8 cellular contexts compared by ENCODE assay signal in genomic region chr7:92135490-92135889, GRCh38. TPM values are rescaled to one million over a fixed set of nuclear protein-coding genes. Genes with fewer than 3 reads are reported as not detected.
DNase-seq lines count a peak whose midpoint lies in the region; ATAC-seq, FAIRE-seq and TF ChIP-seq lines count a peak whose summit lies in the region.

No MANE protein-coding gene starts in this region.

- no peaks in the 10 kb centered on the region for H3K9me3 Mint-ChIP-seq in mesothelial cell of epicardium

- H3K23ac ChIP-seq in IMR-90 (ENCODE audit: low read depth, low read length), result 0 out of 2 replicates have a peak overlapping the region, but pooled peaks have one; percentile 37

- no peak overlapping the region for H4K5ac ChIP-seq in IMR-90 (ENCODE audit: low read depth, low read length)

- H3K27ac Mint-ChIP-seq in mesothelial cell of epicardium, result peak overlapping the region; percentile 100

- H4K20me1 ChIP-seq in IMR-90 (ENCODE audit: insufficient read depth, low read length), result peaks cover 5% of the 10 kb centered on the region; the same call in 1 of the 2 replicates

- DNase-seq in A549 (ENCODE audit: low read depth in 1 of 2, low spot score in 1 of 2) (no peak), IMR-90 (no peak), brain microvascular endothelial cell (no peak), mesothelial cell of epicardium (ENCODE audit: low spot score in 2 of 2, unreplicated experiment in 2 of 2) (no peak), left colon (no peak)
- DNase-seq in stimulated activated naive CD4-positive, alpha-beta T cell (lab: John Stamatoyannopoulos, UW), result no peak

- POLR2A ChIA-PET in A549 (lab: Yijun Ruan, JAX) (interaction anchor here (1.6 kb wide), 1 partner anchor 110 kb away, joined by 7 read pairs; the partner anchor contains the start of genes ANKIB1 and KRIT1), IMR-90 (lab: Charles Lee; ENCODE audit: unreplicated experiment) (no interaction called here)

- no peak overlapping the region for H3K14ac ChIP-seq in IMR-90 (replicated peaks; ENCODE audit: low read depth, low read length)

- peak overlapping the region; percentile 79 for H3K4me2 ChIP-seq in A549
- H3K4me2 ChIP-seq in IMR-90 (ENCODE audit: low read depth, low read length), result no peak overlapping the region

- peaks cover 48% of the 10 kb centered on the region for H3K4me1 Mint-ChIP-seq in mesothelial cell of epicardium

- H2BK15ac ChIP-seq in IMR-90 (ENCODE audit: low read depth, low read length), result no peak overlapping the region

- 0 out of 2 replicates have a peak overlapping the region, but pooled peaks have one; percentile 7 for H2AK5ac ChIP-seq in IMR-90 (ENCODE audit: low read depth, low read length)

- H3K36me3 ChIP-seq in IMR-90 (ENCODE audit: control insufficient read depth, insufficient read depth, low read length) (no peaks in the 10 kb centered on the region), brain microvascular endothelial cell (replicated peaks) (peaks cover 6% of the 10 kb centered on the region)

- dilution Hi-C loops in IMR-90 (cut with HindIII; ENCODE audit: low sequenced_read_pairs, unreplicated experiment), result no loop called here

- in situ Hi-C loops in IMR-90 (cut with MboI; ENCODE audit: low sequenced_read_pairs), result no loop called here
- in situ Hi-C loops in brain microvascular endothelial cell (cut with HindIII; ENCODE audit: low pct_ligation_motif_present, low sequenced_read_pairs), result no loop called here

- H2AK9ac ChIP-seq in IMR-90 (replicated peaks; ENCODE audit: low read depth, low read length, poor library complexity), result no peak overlapping the region

- TF ChIP-seq RAD21 in A549 (conservative IDR thresholded peaks at IDR 0.05 in 1 of 2, IDR thresholded peaks at IDR 0.05 in 1 of 2), result no peak
- no peak for TF ChIP-seq RAD21 in IMR-90 (IDR thresholded peaks at IDR 0.05; ENCODE audit: low read length)

- no peak overlapping the region for H2BK5ac ChIP-seq in IMR-90 (ENCODE audit: low read depth, low read length, poor library complexity, severe bottlenecking)

- peaks cover 6 to 30% of the 10 kb centered on the region in 2 experiments for H3K79me1 ChIP-seq in IMR-90 (ENCODE audit: low read depth in 1 of 2, low read length in 2 of 2)

- no peak overlapping the region for H3K56ac ChIP-seq in IMR-90 (ENCODE audit: extremely low read depth, insufficient read depth, low read length)

- intact Hi-C loops in IMR-90 (cut with micrococcal nuclease) (loop anchor here (10.0 kb wide), 1 partner anchor 251 kb away; the partner anchor contains the start of gene MTERF1), left colon (cut with DNase I, micrococcal nuclease) (no loop called here)

- H3K27me3 ChIP-seq in IMR-90 (ENCODE audit: control insufficient read depth, insufficient read depth, low read length) (no peaks in the 10 kb centered on the region), brain microvascular endothelial cell (replicated peaks) (no peaks in the 10 kb centered on the region)

- 0 out of 2 replicates have a peak overlapping the region, but pooled peaks have one; percentile 15 for H3K4ac ChIP-seq in IMR-90 (ENCODE audit: low read depth, low read length)

- TF ChIP-seq EP300 in A549 (IDR thresholded peaks at IDR 0.05), result no peak

- H3K4me3 Mint-ChIP-seq in mesothelial cell of epicardium, result peak overlapping the region; percentile 97

- no peak for TF ChIP-seq POLR2A in A549 (IDR thresholded peaks at IDR 0.05; ENCODE audit: low read length)
- TF ChIP-seq POLR2A in IMR-90 (IDR thresholded peaks at IDR 0.05; ENCODE audit: low read depth, low read length), result no peak

- CTCF ChIA-PET in A549 (lab: Yijun Ruan, JAX), result interaction anchor here (0.9 to 1.9 kb wide), 2 partner anchors 42 to 44 kb away, joined by 3 to 4 read pairs; no protein-coding TSS in a partner anchor
- CTCF ChIA-PET in IMR-90 (lab: Yijun Ruan, JAX), result no interaction called here

- no peak for TF ChIP-seq CTCF in A549 (IDR thresholded peaks at IDR 0.05)
- no peak for TF ChIP-seq CTCF in IMR-90 (conservative IDR thresholded peaks at IDR 0.05; ENCODE audit: low read depth, low read length)
- TF ChIP-seq CTCF in brain microvascular endothelial cell (IDR thresholded peaks at IDR 0.05; ENCODE audit: low read depth, low read length, missing control alignments), result no peak
- no peak for TF ChIP-seq CTCF in mesothelial cell of epicardium (IDR thresholded peaks at IDR 0.05; ENCODE audit: unreplicated experiment)

- no peaks in the 10 kb centered on the region for H3K27me3 Mint-ChIP-seq in mesothelial cell of epicardium (ENCODE audit: low read depth)

- no peak overlapping the region for H2BK120ac ChIP-seq in IMR-90 (ENCODE audit: low read depth, low read length)

- peak overlapping the region; percentile 41; the same call in 1 of the 2 replicates for H3K9ac ChIP-seq in IMR-90 (ENCODE audit: low read depth, low read length)

- H3K36me3 Mint-ChIP-seq in mesothelial cell of epicardium, result no peaks in the 10 kb centered on the region

- no peak for ATAC-seq in A549
- ATAC-seq in IMR-90 (ENCODE audit: low read depth), result no peak
- ATAC-seq in HG02623 (IDR thresholded peaks at IDR 0.05; ENCODE audit: unreplicated experiment), result no peak
- no peak for ATAC-seq in GM21619 (IDR thresholded peaks at IDR 0.05; ENCODE audit: unreplicated experiment)
- ATAC-seq in left colon, result no peak

- peaks cover 13% of the 10 kb centered on the region; the same call in 2 of the 3 replicates for H3K4me1 ChIP-seq in A549
- no peaks in the 10 kb centered on the region for H3K4me1 ChIP-seq in IMR-90 (ENCODE audit: control insufficient read depth, insufficient read depth, low read length)

- WGBS in A549 (ENCODE audit: missing lambda C conversion rate), result 94% methylated on average over 7 of the region's 7 CpGs
- WGBS in IMR-90 (ENCODE audit: extremely low coverage in 2 of 2, insufficient read length in 1 of 2), 2 experiments, result 89% methylated on average over 1 of the region's 7 CpGs; no CpG with 5 or more reads in 1 of the 2 experiments

- no peaks in the 10 kb centered on the region for H3K9me1 ChIP-seq in IMR-90 (ENCODE audit: insufficient read depth, low read length)

- no peak overlapping the region; the same call in 1 of the 2 replicates for H4K91ac ChIP-seq in IMR-90 (ENCODE audit: insufficient read depth, low read depth, low read length)

- peak overlapping the region; percentile 62 for H2AFZ ChIP-seq in IMR-90 (replicated peaks; ENCODE audit: low read length, poor library complexity)

- H3K27ac ChIP-seq in A549 (peak overlapping the region; percentile 96 to 98; a peak in 5 of 6 replicates), IMR-90 (ENCODE audit: insufficient read depth, low read length) (no peak overlapping the region), brain microvascular endothelial cell (no peak overlapping the region)

- peaks cover 5% of the 10 kb centered on the region; the same call in 2 of the 3 replicates for H3K9me3 ChIP-seq in A549
- H3K9me3 ChIP-seq in IMR-90 (ENCODE audit: control insufficient read depth, insufficient read depth, low read length), result no peaks in the 10 kb centered on the region

- H3K18ac ChIP-seq in IMR-90 (ENCODE audit: low read depth, low read length), result no peak overlapping the region

- peak overlapping the region; percentile 92 for H3K4me3 ChIP-seq in A549
- H3K4me3 ChIP-seq in IMR-90 (ENCODE audit: insufficient read depth, low read depth, low read length), result no peak overlapping the region
- peak overlapping the region; percentile 92 for H3K4me3 ChIP-seq in brain microvascular endothelial cell (ENCODE audit: low read depth, low read length)

- FAIRE-seq in A549 (lab: Jason Lieb, UNC), result no peak

- BruUV-seq in IMR-90 (replicated peaks; lab: Mats Ljungman, UMichigan), result no TSS peak

- peak overlapping the region in 1 of 2 experiments; percentile 93; a peak in 2 of 4 replicates for H4K8ac ChIP-seq in IMR-90 (ENCODE audit: low read depth in 2 of 2, low read length in 2 of 2)

- no peak overlapping the region for H2BK20ac ChIP-seq in IMR-90 (ENCODE audit: low read depth, low read length)

TF ChIP-seq in A549, 52 proteins besides CTCF, POLR2A, EP300 and RAD21 (continues in another document):
- TF ChIP-seq CEBPB (IDR thresholded peaks at IDR 0.05) (no peak), BHLHE40 (IDR thresholded peaks at IDR 0.05; ENCODE audit: low read depth, low read length) (no peak), NFE2L2 (conservative IDR thresholded peaks at IDR 0.05; ENCODE audit: low read length) (no peak)

TF ChIP-seq in IMR-90, 13 proteins besides CTCF, POLR2A, EP300 and RAD21 (continues in another document):
- no peak for TF ChIP-seq BHLHE40 (IDR thresholded peaks at IDR 0.05; ENCODE audit: low read depth, low read length)
- no peak for TF ChIP-seq NFE2L2 (IDR thresholded peaks at IDR 0.05; ENCODE audit: low read depth, low read length)
- no peak for TF ChIP-seq MAZ (IDR thresholded peaks at IDR 0.05; ENCODE audit: borderline replicate concordance, low read depth, low read length)
- TF ChIP-seq RFX5 (IDR thresholded peaks at IDR 0.05; ENCODE audit: low read depth, low read length), result no peak

RNA-seq across cellular contexts. Expression of gene CYP51A1, which starts 1.2 kb away (rescaled TPM):
- polyA plus RNA-seq in A549 (2011; rRNA removed), result 12.6 and 18.1 TPM in 2 replicates
- polyA plus RNA-seq in A549 (2012; cell fraction: cytosol; rRNA removed), result 6.4 and 8.8 TPM in 2 replicates
- polyA plus RNA-seq in A549 (2012; cell fraction: nucleus; rRNA removed), result 3.5 and 8.5 TPM in 2 replicates
- 39.5 to 57.3 TPM (median 51.8 TPM) in 3 replicates for polyA plus RNA-seq in A549 (2017; fragmentation: RNase III; extraction: RNeasy Plus Mini Kit Qiagen cat#74134 plus additional on column Dnase treatment)
- polyA minus RNA-seq in A549 (2011; rRNA and poly(A)+ RNA removed), result 7.2 and 9.1 TPM in 2 replicates
- 76.4 and 92.8 TPM in 2 replicates for total RNA-seq in IMR-90 (2012; rRNA removed)
- polyA plus RNA-seq in IMR-90 (2012; rRNA removed), result 9.5 and 12.1 TPM in 2 replicates
- 3.9 and 5.0 TPM in 2 replicates for polyA plus RNA-seq in IMR-90 (2012; cell fraction: cytosol; rRNA removed)
- 0.67 and 2.5 TPM in 2 replicates for polyA plus RNA-seq in IMR-90 (2012; cell fraction: nucleus; rRNA removed; ENCODE audit: low replicate concordance)
- total RNA-seq in mesothelial cell of epicardium, result 46.3 to 51.0 TPM (median 47.3 TPM) in 3 replicates
- total RNA-seq in left colon, result 100 to 1,000 TPM; 152 to 255 TPM

RNA-seq across cellular contexts. Expression of gene LRRD1, which starts 43.5 kb away (rescaled TPM):
- polyA plus RNA-seq in A549 (2011; rRNA removed) (not detected in 2 replicates), A549 (2017; fragmentation: RNase III; extraction: RNeasy Plus Mini Kit Qiagen cat#74134 plus additional on column Dnase treatment) (not detected in 3 replicates), IMR-90 (2012; rRNA removed) (0.02 TPM in 1 of 2 replicates, not detected in the other)
- not detected in 2 replicates for polyA plus RNA-seq in A549 (2012; cell fraction: cytosol; rRNA removed)
- not detected in 2 replicates for polyA plus RNA-seq in A549 (2012; cell fraction: nucleus; rRNA removed)
- polyA minus RNA-seq in A549 (2011; rRNA and poly(A)+ RNA removed), result not detected in 2 replicates
- total RNA-seq in IMR-90 (2012; rRNA removed) (under 0.01 TPM in 2 replicates), mesothelial cell of epicardium (0.42 to 0.51 TPM (median 0.50 TPM) in 3 replicates), left colon (under 1 TPM in 1 of 2 donors, not detected in 1; 0.18 TPM)
- polyA plus RNA-seq in IMR-90 (2012; cell fraction: cytosol; rRNA removed), result not detected in 2 replicates
- polyA plus RNA-seq in IMR-90 (2012; cell fraction: nucleus; rRNA removed; ENCODE audit: low replicate concordance), result 0.04 and 0.08 TPM in 2 replicates

Comparison
In these comparisons a context has a peak if more than half of its experiments do, and no peak if none do; other contexts are left out.
1. H3K27ac ChIP-seq: peak in A549 (2 of 2); none in IMR-90 (single experiment) and brain microvascular endothelial cell (single experiment).